1 cellular context compared by ENCODE assay signal in genomic region chr15:41607033-41607432, GRCh38.
TF ChIP-seq lines count a peak whose summit lies in the region.

No MANE protein-coding gene starts in this region.

TF ChIP-seq in endothelial cell of umbilical vein, 7 proteins besides CTCF, POLR2A, EP300 and RAD21:
- TF ChIP-seq GATA2 (IDR thresholded peaks at IDR 0.05; ENCODE audit: insufficient read depth, insufficient read length, low read depth, low read length) = no peak
- no peak for TF ChIP-seq MAX (IDR thresholded peaks at IDR 0.05; ENCODE audit: insufficient read depth, insufficient read length)
- TF ChIP-seq JUN (IDR thresholded peaks at IDR 0.05; ENCODE audit: borderline replicate concordance, insufficient read depth, insufficient read length, low read depth) = peak; percentile 44
